ENCODE assay signal across 12 cellular contexts in genomic region chr13:37769078-37769477, GRCh38.
DNase-seq lines count a peak whose midpoint lies in the region; ATAC-seq and TF ChIP-seq lines count a peak whose summit lies in the region.
"Had no signal": no experiment of that assay in that cellular context is flagged by ENCODE, and none has a peak within 500 bp of the region (broad histone marks: within the 10 kb centered on the region; RNA-seq: fewer than 3 reads in every experiment).

No MANE protein-coding gene starts in this region.

- H3K9ac ChIP-seq in adipocyte (ENCODE audit: low read length) = no peak overlapping the region

- H3K4me3 ChIP-seq in adipocyte (ENCODE audit: low read length) (no peak overlapping the region), kidney epithelial cell (ENCODE audit: low read depth, low read length) (no peak overlapping the region), gastroesophageal sphincter (no peak overlapping the region)
- H3K4me3 ChIP-seq: skin epidermis had no signal

- no peak for ATAC-seq in gastroesophageal sphincter
- no peak for ATAC-seq in HG03439 (IDR thresholded peaks at IDR 0.05; ENCODE audit: unreplicated experiment)
- ATAC-seq: left ventricle myocardium superior, natural killer cell had no signal

- H3K4me1 ChIP-seq in adipocyte (ENCODE audit: control insufficient read depth, insufficient read depth, low read length) = no peaks in the 10 kb centered on the region
- no peaks in the 10 kb centered on the region for H3K4me1 ChIP-seq in gastroesophageal sphincter

- H3K9me3 ChIP-seq in adipocyte (ENCODE audit: control insufficient read depth, low read length) = no peaks in the 10 kb centered on the region
- no peaks in the 10 kb centered on the region for H3K9me3 ChIP-seq in gastroesophageal sphincter

- WGBS in gastroesophageal sphincter (ENCODE audit: low coverage in 1 of 2), 2 donors = 64 to 72% methylated on average over 2 of the region's 2 CpGs

- no peak for TF ChIP-seq EP300 in gastroesophageal sphincter (IDR thresholded peaks at IDR 0.05)

- DNase-seq in HT-29 (ENCODE audit: low spot score) = peak; percentile 32
- DNase-seq in adipocyte (ENCODE audit: low read depth) = peak; percentile 45
- no peak for DNase-seq in kidney epithelial cell (ENCODE audit: low read depth)
- no peak for DNase-seq in activated CD4-positive, alpha-beta T cell treated with anti-CD3 and anti-CD28 coated beads, Interleukin-2, amount 50 U/mL, for 4 hours
- DNase-seq in epidermal melanocyte (ENCODE audit: insufficient read length, low spot score) = no peak
- DNase-seq: activated naive CD8-positive, alpha-beta T cell treated with anti-CD3 and anti-CD28 coated beads for 36 hours; left ventricle myocardium superior; natural killer cell had no signal

- H3K36me3 ChIP-seq in adipocyte (ENCODE audit: control insufficient read depth, insufficient read depth, low read length, severe bottlenecking) = no peaks in the 10 kb centered on the region
- no peaks in the 10 kb centered on the region for H3K36me3 ChIP-seq in kidney epithelial cell (ENCODE audit: control insufficient read depth, insufficient read depth, low read length)
- no peaks in the 10 kb centered on the region for H3K36me3 ChIP-seq in gastroesophageal sphincter

- TF ChIP-seq POLR2A in gastroesophageal sphincter (IDR thresholded peaks at IDR 0.05) = no peak

- TF ChIP-seq CTCF in C4-2B (conservative IDR thresholded peaks at IDR 0.05) (peak; percentile 59), kidney epithelial cell (IDR thresholded peaks at IDR 0.05; ENCODE audit: insufficient read depth, low read length, poor library complexity, severe bottlenecking) (peak; percentile 21), gastroesophageal sphincter (IDR thresholded peaks at IDR 0.05) (peak in 1 of 4 experiments; percentile 12)

- H3K27me3 ChIP-seq in adipocyte (replicated peaks; ENCODE audit: control insufficient read depth, insufficient read depth, low read length) (no peaks in the 10 kb centered on the region), kidney epithelial cell (ENCODE audit: control insufficient read depth, insufficient read depth, low read length) (no peaks in the 10 kb centered on the region), gastroesophageal sphincter (no peaks in the 10 kb centered on the region)

- H3K27ac ChIP-seq in C4-2B (no peak overlapping the region), gastroesophageal sphincter (no peak overlapping the region)
- H3K27ac ChIP-seq: skin epidermis had no signal

Comparison
In these comparisons a context has a peak if more than half of its experiments do, and no peak if none do; other contexts are left out.
1. DNase-seq: peak in HT-29 (single experiment) and adipocyte (single experiment); none in kidney epithelial cell (single experiment), activated CD4-positive, alpha-beta T cell treated with anti-CD3 and anti-CD28 coated beads, Interleukin-2, amount 50 U/mL, for 4 hours (0 of 2) and epidermal melanocyte (single experiment).